In the genomic region with DNA sequence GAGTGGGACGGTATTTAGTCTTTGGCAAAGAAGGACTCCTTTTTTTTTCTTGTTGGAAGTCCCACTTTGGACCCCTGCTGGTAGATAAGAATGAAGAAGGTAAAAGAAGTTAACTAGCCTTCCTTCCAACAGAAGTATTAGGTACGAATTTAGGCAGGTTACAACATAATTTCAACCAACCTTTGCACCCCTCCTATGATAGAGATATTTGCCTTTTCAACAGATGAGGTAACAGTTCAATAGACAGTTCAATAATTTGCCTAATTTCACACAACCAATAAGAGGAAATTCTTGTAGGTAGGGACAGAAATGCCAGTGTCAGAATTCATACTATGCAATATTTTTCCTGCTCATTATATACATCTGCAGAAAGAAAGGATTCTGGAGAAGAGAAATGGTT, we compare ENCODE assay signal across 2 cellular contexts.
A peak's percentile ranks its signal among the peaks of the same experiment; 100 is the strongest.
TF ChIP-seq lines count a peak whose summit lies in the region.

No MANE protein-coding gene starts in this region.

TF ChIP-seq in liver, 16 proteins besides CTCF, POLR2A, EP300 and RAD21 (continued from another document):
- TF ChIP-seq JUND (IDR thresholded peaks at IDR 0.05) = peak in 1 of 2 donors; percentile 46
- TF ChIP-seq HNF4G (IDR thresholded peaks at IDR 0.05) = peak; percentile 83
- TF ChIP-seq FOXA2 (IDR thresholded peaks at IDR 0.05) = no peak
- TF ChIP-seq SP1 (IDR thresholded peaks at IDR 0.05) = peak; percentile 45
- no peak for TF ChIP-seq NR2F2 (IDR thresholded peaks at IDR 0.05)
- TF ChIP-seq, protein P1, sequence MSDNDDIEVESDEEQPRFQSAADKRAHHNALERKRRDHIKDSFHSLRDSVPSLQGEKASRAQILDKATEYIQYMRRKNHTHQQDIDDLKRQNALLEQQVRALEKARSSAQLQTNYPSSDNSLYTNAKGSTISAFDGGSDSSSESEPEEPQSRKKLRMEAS (IDR thresholded peaks at IDR 0.05) = no peak
- peak; percentile 72 to 89 for TF ChIP-seq HNF4A (conservative IDR thresholded peaks at IDR 0.05)
- TF ChIP-seq, protein P2, sequence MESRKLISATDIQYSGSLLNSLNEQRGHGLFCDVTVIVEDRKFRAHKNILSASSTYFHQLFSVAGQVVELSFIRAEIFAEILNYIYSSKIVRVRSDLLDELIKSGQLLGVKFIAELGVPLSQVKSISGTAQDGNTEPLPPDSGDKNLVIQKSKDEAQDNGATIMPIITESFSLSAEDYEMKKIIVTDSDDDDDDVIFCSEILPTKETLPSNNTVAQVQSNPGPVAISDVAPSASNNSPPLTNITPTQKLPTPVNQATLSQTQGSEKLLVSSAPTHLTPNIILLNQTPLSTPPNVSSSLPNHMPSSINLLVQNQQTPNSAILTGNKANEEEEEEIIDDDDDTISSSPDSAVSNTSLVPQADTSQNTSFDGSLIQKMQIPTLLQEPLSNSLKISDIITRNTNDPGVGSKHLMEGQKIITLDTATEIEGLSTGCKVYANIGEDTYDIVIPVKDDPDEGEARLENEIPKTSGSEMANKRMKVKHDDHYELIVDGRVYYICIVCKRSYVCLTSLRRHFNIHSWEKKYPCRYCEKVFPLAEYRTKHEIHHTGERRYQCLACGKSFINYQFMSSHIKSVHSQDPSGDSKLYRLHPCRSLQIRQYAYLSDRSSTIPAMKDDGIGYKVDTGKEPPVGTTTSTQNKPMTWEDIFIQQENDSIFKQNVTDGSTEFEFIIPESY (IDR thresholded peaks at IDR 0.05) = no peak

TF ChIP-seq in HepG2, 621 proteins besides CTCF, POLR2A, EP300 and RAD21 (continued from another document):
- no peak for TF ChIP-seq POLR2AphosphoS2 (IDR thresholded peaks at IDR 0.05; ENCODE audit: low read depth, low read length)
- no peak for TF ChIP-seq ZNF562 (CRISPR knock-in tag; IDR thresholded peaks at IDR 0.05; ENCODE audit: borderline replicate concordance)
- TF ChIP-seq, protein P3, sequence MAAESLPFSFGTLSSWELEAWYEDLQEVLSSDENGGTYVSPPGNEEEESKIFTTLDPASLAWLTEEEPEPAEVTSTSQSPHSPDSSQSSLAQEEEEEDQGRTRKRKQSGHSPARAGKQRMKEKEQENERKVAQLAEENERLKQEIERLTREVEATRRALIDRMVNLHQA (CRISPR knock-in tag; IDR thresholded peaks at IDR 0.05) = no peak
- no peak for TF ChIP-seq NR2C2 (CRISPR knock-in tag; IDR thresholded peaks at IDR 0.05; ENCODE audit: borderline replicate concordance)
- no peak for TF ChIP-seq HES4 (CRISPR knock-in tag; IDR thresholded peaks at IDR 0.05; ENCODE audit: borderline replicate concordance)
- TF ChIP-seq ZNF703 (CRISPR knock-in tag; IDR thresholded peaks at IDR 0.05; ENCODE audit: borderline replicate concordance) = no peak
- no peak for TF ChIP-seq ZNF782 (CRISPR knock-in tag; IDR thresholded peaks at IDR 0.05; ENCODE audit: borderline replicate concordance)
- no peak for TF ChIP-seq AGO1 (IDR thresholded peaks at IDR 0.05; ENCODE audit: low read depth, low read length, poor library complexity, severe bottlenecking)
- no peak for TF ChIP-seq FOXA3 (CRISPR knock-in tag; IDR thresholded peaks at IDR 0.05)
- no peak for TF ChIP-seq SNAI1 (CRISPR knock-in tag; IDR thresholded peaks at IDR 0.05; ENCODE audit: borderline replicate concordance)
- TF ChIP-seq ZNF446 (CRISPR knock-in tag; IDR thresholded peaks at IDR 0.05) = no peak
- TF ChIP-seq, protein P4, sequence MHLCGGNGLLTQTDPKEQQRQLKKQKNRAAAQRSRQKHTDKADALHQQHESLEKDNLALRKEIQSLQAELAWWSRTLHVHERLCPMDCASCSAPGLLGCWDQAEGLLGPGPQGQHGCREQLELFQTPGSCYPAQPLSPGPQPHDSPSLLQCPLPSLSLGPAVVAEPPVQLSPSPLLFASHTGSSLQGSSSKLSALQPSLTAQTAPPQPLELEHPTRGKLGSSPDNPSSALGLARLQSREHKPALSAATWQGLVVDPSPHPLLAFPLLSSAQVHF (CRISPR knock-in tag; IDR thresholded peaks at IDR 0.05) = no peak
- TF ChIP-seq ASH2L (IDR thresholded peaks at IDR 0.05; ENCODE audit: insufficient read length, low read depth, low read length) = no peak
